In genomic region chr17:78677303-78678219, GRCh38 we compare ENCODE assay signal across 18 cellular contexts.
A peak's percentile ranks its signal among the peaks of the same experiment; 100 is the strongest.
DNase-seq lines count a peak whose midpoint lies in the region; ATAC-seq and TF ChIP-seq lines count a peak whose summit lies in the region.
"Had no signal": no experiment of that assay in that cellular context is flagged by ENCODE, and none has a peak within 500 bp of the region (broad histone marks: within the 10 kb centered on the region; RNA-seq: fewer than 3 reads in every experiment).

No MANE protein-coding gene starts in this region.

- 88% methylated on average over 9 to 17 of the region's 25 CpGs for WGBS in esophagus squamous epithelium, 2 donors
- WGBS in suprapubic skin = 93% methylated on average over 24 of the region's 25 CpGs

- TF ChIP-seq CTCF in RWPE1 (conservative IDR thresholded peaks at IDR 0.05; ENCODE audit: low read depth) (no peak), esophagus squamous epithelium (IDR thresholded peaks at IDR 0.05) (no peak), suprapubic skin (IDR thresholded peaks at IDR 0.05) (no peak)

- intact Hi-C loops in Right ventricle myocardium superior (cut with DNase I) = no loop called here
- intact Hi-C loops in left cardiac atrium (cut with DNase I) = no loop called here
- intact Hi-C loops in esophagus squamous epithelium (cut with DNase I) = no loop called here

- H3K4me3 ChIP-seq in esophagus squamous epithelium (no peak overlapping the region), suprapubic skin (no peak overlapping the region)
- H3K4me3 ChIP-seq: esophagus muscularis mucosa, heart left ventricle, ovary, uterus had no signal

- DNase-seq in Right ventricle myocardium superior (no peak), left cardiac atrium (no peak), RWPE1 (ENCODE audit: low spot score) (no peak), amygdala (lab: John Stamatoyannopoulos, UW) (no peak), esophagus squamous epithelium (lab: John Stamatoyannopoulos, UW) (no peak), suprapubic skin (ENCODE audit: low spot score in 2 of 2) (no peak), CD1c-positive myeloid dendritic cell (ENCODE audit: extremely low spot score) (no peak)
- DNase-seq: activated CD4-positive, alpha-beta T cell treated with anti-CD3 and anti-CD28 coated beads for 1 hour; heart left ventricle; islet precursor cell; NCI-H446; ovary; SHP77; small intestine; uterus had no signal

- TF ChIP-seq POLR2A in esophagus squamous epithelium (IDR thresholded peaks at IDR 0.05) (no peak), suprapubic skin (IDR thresholded peaks at IDR 0.05) (no peak)

- H3K27ac ChIP-seq in RWPE1 (peak overlapping the region; percentile 98), layer of hippocampus (ENCODE audit: low read depth, low read length) (peak overlapping the region; percentile 2), esophagus squamous epithelium (no peak overlapping the region), suprapubic skin (no peak overlapping the region)
- H3K27ac ChIP-seq: esophagus muscularis mucosa, heart left ventricle, ovary, uterus had no signal

- peaks cover 29 to 91% (median 38%) of the 10 kb centered on the region in 3 donors for H3K36me3 ChIP-seq in esophagus squamous epithelium
- H3K36me3 ChIP-seq in suprapubic skin = peaks cover 66% of the 10 kb centered on the region
- H3K36me3 ChIP-seq: ovary, uterus had no signal

- H3K9me3 ChIP-seq in esophagus squamous epithelium = no peaks in the 10 kb centered on the region
- H3K9me3 ChIP-seq in suprapubic skin = no peaks in the 10 kb centered on the region
- H3K9me3 ChIP-seq: esophagus muscularis mucosa, heart left ventricle, ovary, uterus had no signal

- CTCF ChIA-PET in RWPE1 (lab: Yijun Ruan, JAX) = interaction anchor here (0.6 to 1.2 kb wide), 3 partner anchors 30 to 91 kb away, joined by 3 to 4 read pairs (median 3); no protein-coding TSS in a partner anchor

- H3K27me3 ChIP-seq in layer of hippocampus (ENCODE audit: control insufficient read depth, insufficient read depth, low read length) (no peaks in the 10 kb centered on the region), esophagus squamous epithelium (no peaks in the 10 kb centered on the region), suprapubic skin (no peaks in the 10 kb centered on the region)
- H3K27me3 ChIP-seq: esophagus muscularis mucosa, heart left ventricle, ovary, uterus had no signal

- H3K4me1 ChIP-seq in esophagus squamous epithelium (peaks cover 0 to 45% (median 16%) of the 10 kb centered on the region in 3 donors), suprapubic skin (peaks cover 33% of the 10 kb centered on the region)
- H3K4me1 ChIP-seq: uterus had no signal

- ATAC-seq in Right ventricle myocardium superior (ENCODE audit: poor library complexity) (peak; percentile 8), left cardiac atrium (no peak)
- ATAC-seq: stimulated activated memory B cell treated with anti-CD40 and anti-IgM and Interleukin-4, amounts not matched to agents 10 μg/mL and 1 μg/mL and 100 μg/mL, for 72 hours had no signal

- TF ChIP-seq EP300 in suprapubic skin (IDR thresholded peaks at IDR 0.05) = no peak

- POLR2A ChIA-PET in RWPE1 (lab: Yijun Ruan, JAX; ENCODE audit: low non-redundant PET) = no interaction called here

Comparison
In these comparisons a context has a peak if more than half of its experiments do, and no peak if none do; other contexts are left out.
1. H3K27ac ChIP-seq: peak in RWPE1 (single experiment) and layer of hippocampus (single experiment); none in esophagus squamous epithelium (0 of 4) and suprapubic skin (single experiment).